8 cellular contexts compared by ENCODE assay signal in genomic region chr3:12810013-12810780, GRCh38.
A peak's percentile ranks its signal among the peaks of the same experiment; 100 is the strongest.
DNase-seq lines count a peak whose midpoint lies in the region; ATAC-seq, FAIRE-seq and TF ChIP-seq lines count a peak whose summit lies in the region.

No MANE protein-coding gene starts in this region.

- peak overlapping the region; percentile 71 for H3K27ac ChIP-seq in RWPE1
- H3K27ac ChIP-seq in stomach smooth muscle (ENCODE audit: low read length): peak overlapping the region; percentile 60

- H3K27me3 ChIP-seq in neuron (ENCODE audit: insufficient read depth, low read length): no peaks in the 10 kb centered on the region
- H3K27me3 ChIP-seq in stomach smooth muscle (ENCODE audit: control insufficient read depth in 1 of 2, insufficient read depth in 2 of 2, low read length in 2 of 2): no peaks in the 10 kb centered on the region

- CTCF ChIA-PET in RWPE1 (lab: Yijun Ruan, JAX): interaction anchor here (0.6 to 1.0 kb wide), 4 partner anchors 22 to 148 kb away, joined by 3 read pairs; no protein-coding TSS in a partner anchor

- no peak overlapping the region for H2AFZ ChIP-seq in neuron (ENCODE audit: low read depth, low read length)

- peak; percentile 99 for ATAC-seq in GM21381 (IDR thresholded peaks at IDR 0.05; ENCODE audit: unreplicated experiment)

- H3K9ac ChIP-seq in stomach smooth muscle (ENCODE audit: low read length in 2 of 2): peak overlapping the region; percentile 48 to 62

- H3K36me3 ChIP-seq in neuron (ENCODE audit: insufficient read depth, low read length) (peaks cover 3% of the 10 kb centered on the region), stomach smooth muscle (ENCODE audit: control insufficient read depth in 2 of 2, insufficient read depth in 2 of 2, low read length in 2 of 2) (peaks cover 32 to 45% of the 10 kb centered on the region in 2 donors)

- H3K9me3 ChIP-seq in neuron (ENCODE audit: low read length) (no peaks in the 10 kb centered on the region), stomach smooth muscle (ENCODE audit: control insufficient read depth in 2 of 2, low read length in 2 of 2) (no peaks in the 10 kb centered on the region)

- FAIRE-seq in HTR-8/SVneo (lab: Jason Lieb, UNC): peak; percentile 98

- POLR2A ChIA-PET in RWPE1 (lab: Yijun Ruan, JAX; ENCODE audit: low non-redundant PET): no interaction called here

- TF ChIP-seq CTCF in RWPE1 (conservative IDR thresholded peaks at IDR 0.05; ENCODE audit: low read depth): peak; percentile 69

- H3K4me3 ChIP-seq in neuron (ENCODE audit: low read length) (peak overlapping the region; percentile 47), stomach smooth muscle (ENCODE audit: low read length in 2 of 2) (peak overlapping the region; percentile 60 to 74)

- DNase-seq in COR-L47 (lab: John Stamatoyannopoulos, UW) (peak; percentile 38), HTR-8/SVneo (ENCODE audit: insufficient read length, low spot score) (peak; percentile 96), RWPE1 (ENCODE audit: low spot score) (peak; percentile 91), activated gamma-delta T cell treated with Interleukin-2 at 50 U/mL for 16 hours (peak; percentile 97), foreskin melanocyte (peak; percentile 77)

- H3K4me1 ChIP-seq in neuron (ENCODE audit: insufficient read depth, low read length): peaks cover 7% of the 10 kb centered on the region
- peaks cover 21% of the 10 kb centered on the region for H3K4me1 ChIP-seq in stomach smooth muscle (ENCODE audit: control insufficient read depth, insufficient read depth, low read length)

Comparison
In these comparisons a context has a peak if more than half of its experiments do, and no peak if none do; other contexts are left out.
1. Peak in every context shown above with its lines: DNase-seq, ATAC-seq, H3K4me3 ChIP-seq and H3K27ac ChIP-seq.
2. DNase-seq: peak in every context shown above with its lines; median percentile 97 in activated gamma-delta T cell treated with Interleukin-2 at 50 U/mL for 16 hours; 96 in HTR-8/SVneo; 91 in RWPE1; 77 in foreskin melanocyte; 38 in COR-L47.